ENCODE assay signal across 15 cellular contexts in the genomic region with DNA sequence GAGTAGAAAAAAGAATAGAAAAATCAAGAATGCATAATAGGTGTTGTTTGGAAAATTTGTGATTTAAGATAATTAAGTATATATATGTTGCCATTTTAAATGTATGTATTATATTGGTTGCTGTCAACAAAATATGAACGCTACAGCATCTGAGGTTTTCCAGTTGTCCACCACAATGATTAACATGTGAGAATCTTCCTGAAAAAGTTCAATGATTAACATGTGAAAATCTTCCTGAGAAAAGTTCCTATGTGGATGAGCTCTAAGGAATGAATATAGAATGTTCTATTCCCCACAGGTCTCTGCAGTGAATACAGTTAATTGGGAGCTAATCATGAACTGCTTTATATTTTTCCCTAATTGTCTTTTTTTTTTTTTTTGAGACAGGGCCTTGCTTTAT.
DNase-seq lines count a peak whose midpoint lies in the region; ATAC-seq and TF ChIP-seq lines count a peak whose summit lies in the region.
"Had no signal": no experiment of that assay in that cellular context is flagged by ENCODE, and none has a peak within 500 bp of the region (broad histone marks: within the 10 kb centered on the region; RNA-seq: fewer than 3 reads in every experiment).

No MANE protein-coding gene starts in this region.

- no peak overlapping the region for H2BK12ac ChIP-seq in mesenchymal stem cell (ENCODE audit: low read length in 2 of 2)

- no peaks in the 10 kb centered on the region for H4K20me1 ChIP-seq in HCT116 (ENCODE audit: insufficient read depth)

- no peaks in the 10 kb centered on the region for H3K9me2 ChIP-seq in HCT116 (ENCODE audit: insufficient read depth)

- H2BK5ac ChIP-seq in mesenchymal stem cell (ENCODE audit: low read depth, low read length, poor library complexity, severe bottlenecking) = peak overlapping the region; percentile 15

- H3K4ac ChIP-seq in mesenchymal stem cell (ENCODE audit: low read depth in 1 of 2, low read length in 2 of 2) = no peak overlapping the region

- no peak for ATAC-seq in HCT116
- no peak for ATAC-seq in T-helper 17 cell
- no peak for ATAC-seq in activated CD4-positive, alpha-beta T cell treated with anti-CD3 and anti-CD28 coated beads for 36 hours
- no peak for ATAC-seq in GM21528 (IDR thresholded peaks at IDR 0.05; ENCODE audit: low FRiP score, unreplicated experiment)
- ATAC-seq in mucosa of descending colon = no peak
- ATAC-seq: CD8-positive, alpha-beta T cell; GM23338 had no signal

- no peak overlapping the region for H4K91ac ChIP-seq in mesenchymal stem cell (ENCODE audit: low read length)

- H2AFZ ChIP-seq in HCT116 (ENCODE audit: low read depth, low read length, poor library complexity, severe bottlenecking) (no peak overlapping the region), mesenchymal stem cell (ENCODE audit: low read depth, low read length) (no peak overlapping the region)
- H2AFZ ChIP-seq: GM23338 had no signal

- H3K4me2 ChIP-seq in HCT116 (ENCODE audit: low read length) (peak overlapping the region; percentile 75), mesenchymal stem cell (ENCODE audit: low read length, poor library complexity, severe bottlenecking) (no peak overlapping the region), skeletal muscle satellite cell (ENCODE audit: low read length) (no peak overlapping the region)
- H3K4me2 ChIP-seq: GM23338, KMS-11 had no signal

- no TSS peak for BruUV-seq in HCT116 (replicated peaks; lab: Mats Ljungman, UMichigan)

- no peak overlapping the region for H3K14ac ChIP-seq in mesenchymal stem cell (ENCODE audit: low read length in 2 of 2)

- H3K4me1 ChIP-seq in HCT116 (ENCODE audit: control insufficient read depth in 1 of 2, insufficient read depth in 2 of 2, low read length in 2 of 2) (peaks cover 24 to 40% of the 10 kb centered on the region in 2 experiments), mesenchymal stem cell (ENCODE audit: control insufficient read depth, insufficient read depth, low read depth, low read length) (peaks cover 15% of the 10 kb centered on the region), skeletal muscle satellite cell (ENCODE audit: control insufficient read depth, insufficient read depth, low read length) (peaks cover 50% of the 10 kb centered on the region), mucosa of descending colon (ENCODE audit: low read depth) (no peaks in the 10 kb centered on the region)

- no peak overlapping the region for H3K23ac ChIP-seq in mesenchymal stem cell (ENCODE audit: low read length in 2 of 2)

- peaks cover 10% of the 10 kb centered on the region for H3K79me1 ChIP-seq in mesenchymal stem cell (replicated peaks; ENCODE audit: low read length, poor library complexity, severe bottlenecking)

- no peaks in the 10 kb centered on the region for H3K9me3 Mint-ChIP-seq in activated CD4-positive, alpha-beta T cell treated with anti-CD3 and anti-CD28 coated beads for 36 hours (ENCODE audit: low read depth)
- H3K9me3 Mint-ChIP-seq: CD8-positive, alpha-beta T cell; GM23338 had no signal

- no peaks in the 10 kb centered on the region for H3K36me3 ChIP-seq in HCT116 (ENCODE audit: control insufficient read depth in 1 of 2, insufficient read depth in 2 of 2, low read length in 2 of 2)
- H3K36me3 ChIP-seq in mesenchymal stem cell (ENCODE audit: control insufficient read depth in 1 of 2, insufficient read depth in 2 of 2, low read depth in 1 of 2, low read length in 2 of 2) = peaks cover 0 to 6% of the 10 kb centered on the region in 2 experiments
- H3K36me3 ChIP-seq in skeletal muscle satellite cell (ENCODE audit: insufficient read depth, low read length) = peaks cover 7% of the 10 kb centered on the region
- no peaks in the 10 kb centered on the region for H3K36me3 ChIP-seq in mucosa of descending colon (ENCODE audit: low read depth)

- H3K9ac ChIP-seq in HCT116 (ENCODE audit: low read length) (no peak overlapping the region), mesenchymal stem cell (ENCODE audit: low read length) (no peak overlapping the region), skeletal muscle satellite cell (ENCODE audit: low read depth, low read length) (peak overlapping the region; percentile 80)
- H3K9ac ChIP-seq: KMS-11 had no signal

- POLR2A ChIA-PET in HCT116 (lab: Charles Lee) = interaction anchor here (0.6 kb wide), 1 partner anchor 259 kb away, joined by 3 read pairs; no protein-coding TSS in a partner anchor
- POLR2A ChIA-PET in activated CD4-positive, alpha-beta T cell treated with anti-CD3 and anti-CD28 coated beads for 36 hours (lab: Charles Lee) = no interaction called here

- H4K8ac ChIP-seq in mesenchymal stem cell (ENCODE audit: low read length) = no peak overlapping the region

- no peaks in the 10 kb centered on the region for H3K36me3 Mint-ChIP-seq in T-helper 17 cell (ENCODE audit: low read depth)
- H3K36me3 Mint-ChIP-seq in activated CD4-positive, alpha-beta T cell treated with anti-CD3 and anti-CD28 coated beads for 36 hours (ENCODE audit: low read depth) = no peaks in the 10 kb centered on the region
- H3K36me3 Mint-ChIP-seq: CD8-positive, alpha-beta T cell had no signal

- no peaks in the 10 kb centered on the region for H3K4me1 Mint-ChIP-seq in T-helper 17 cell
- H3K4me1 Mint-ChIP-seq in activated CD4-positive, alpha-beta T cell treated with anti-CD3 and anti-CD28 coated beads for 36 hours = no peaks in the 10 kb centered on the region

- RAD21 ChIA-PET in HCT116 (lab: Charles Lee; ENCODE audit: low non-redundant PET in 1 of 2, low total read pairs in 2 of 2, uncharacterized antibody in 2 of 2, unreplicated experiment in 2 of 2) = interaction anchor here in 1 of 2 experiments (0.6 kb wide), 1 partner anchor 280 kb away, joined by 3 read pairs; no protein-coding TSS in a partner anchor

- CTCF ChIA-PET in HCT116 (lab: Charles Lee) = no interaction called here
- CTCF ChIA-PET in activated CD4-positive, alpha-beta T cell treated with anti-CD3 and anti-CD28 coated beads for 36 hours (lab: Charles Lee) = interaction anchor here (0.6 kb wide), 2 partner anchors 29 kb away, joined by 3 read pairs; no protein-coding TSS in a partner anchor

- no peak for TF ChIP-seq RAD21 in HCT116 (IDR thresholded peaks at IDR 0.05; ENCODE audit: low read depth)

- no peak overlapping the region for H2BK120ac ChIP-seq in mesenchymal stem cell (ENCODE audit: low read depth, low read length)

- intact Hi-C loops in HCT116 (cut with micrococcal nuclease) (no loop called here), mucosa of descending colon (cut with DNase I, micrococcal nuclease) (no loop called here)
- intact Hi-C loops in activated CD4-positive, alpha-beta T cell treated with anti-CD3 and anti-CD28 coated beads for 36 hours (cut with DNase I, micrococcal nuclease) = no loop called here

- H3K27ac ChIP-seq in HCT116 (ENCODE audit: low read depth, low read length) (peak overlapping the region; percentile 55; the same call in 1 of the 2 replicates), mesenchymal stem cell (ENCODE audit: low read length, poor library complexity, severe bottlenecking) (peak overlapping the region; percentile 98)
- H3K27ac ChIP-seq: KMS-11 had no signal

- DNase-seq in HCT116 (ENCODE audit: low read depth, low spot score) (no peak), T-helper 17 cell (no peak), mesenchymal stem cell (no peak), germinal center (ENCODE audit: low spot score) (no peak), mucosa of descending colon (no peak)
- DNase-seq in activated CD4-positive, alpha-beta T cell treated with anti-CD3 and anti-CD28 coated beads for 36 hours = no peak
- DNase-seq: CD8-positive, alpha-beta T cell; DMS79; NCI-H1436; NCI-H2081; NCI-H748 treated with DMSO at 0.1 percent for 48 hours had no signal

- no peak for TF ChIP-seq POLR2A in HCT116 (IDR thresholded peaks at IDR 0.05; ENCODE audit: borderline replicate concordance, extremely low read depth, insufficient read depth, insufficient read length)

- peaks cover 14% of the 10 kb centered on the region for H3K27me3 Mint-ChIP-seq in T-helper 17 cell
- no peaks in the 10 kb centered on the region for H3K27me3 Mint-ChIP-seq in activated CD4-positive, alpha-beta T cell treated with anti-CD3 and anti-CD28 coated beads for 36 hours

- no peak overlapping the region for H3K4me3 Mint-ChIP-seq in T-helper 17 cell
- H3K4me3 Mint-ChIP-seq in activated CD4-positive, alpha-beta T cell treated with anti-CD3 and anti-CD28 coated beads for 36 hours = no peak overlapping the region
- H3K4me3 Mint-ChIP-seq: CD8-positive, alpha-beta T cell; GM23338 had no signal

- H3K18ac ChIP-seq in mesenchymal stem cell (ENCODE audit: low read depth in 1 of 2, low read length in 2 of 2) = no peak overlapping the region

- no peaks in the 10 kb centered on the region for H3K27me3 ChIP-seq in HCT116 (ENCODE audit: insufficient read depth, low read length)
- H3K27me3 ChIP-seq in mesenchymal stem cell (ENCODE audit: control insufficient read depth in 1 of 2, insufficient read depth in 1 of 2, low read length in 2 of 2) = no peaks in the 10 kb centered on the region
- H3K27me3 ChIP-seq in skeletal muscle satellite cell (ENCODE audit: control insufficient read depth, insufficient read depth, low read length) = no peaks in the 10 kb centered on the region

- no peaks in the 10 kb centered on the region for H3K79me2 ChIP-seq in HCT116 (ENCODE audit: insufficient read depth, low read length)

- no peak overlapping the region for H3K4me3 ChIP-seq in HCT116 (replicated peaks in 1 of 2; ENCODE audit: low read depth in 1 of 2, low read length in 2 of 2)
- H3K4me3 ChIP-seq in mesenchymal stem cell (ENCODE audit: insufficient read depth in 1 of 2, low read depth in 1 of 2, low read length in 2 of 2) = no peak overlapping the region
- no peak overlapping the region for H3K4me3 ChIP-seq in skeletal muscle satellite cell (ENCODE audit: low read length)
- H3K4me3 ChIP-seq in mucosa of descending colon = no peak overlapping the region
- H3K4me3 ChIP-seq: GM23338 had no signal

- no peaks in the 10 kb centered on the region for H3K9me3 ChIP-seq in HCT116 (ENCODE audit: control insufficient read depth in 1 of 2, insufficient read depth in 1 of 2, low read depth in 1 of 2, low read length in 2 of 2)
- no peaks in the 10 kb centered on the region for H3K9me3 ChIP-seq in T-helper 17 cell (ENCODE audit: control insufficient read depth, low read length, poor library complexity, severe bottlenecking)
- H3K9me3 ChIP-seq in mesenchymal stem cell (ENCODE audit: control insufficient read depth, low read length) = no peaks in the 10 kb centered on the region
- no peaks in the 10 kb centered on the region for H3K9me3 ChIP-seq in skeletal muscle satellite cell (replicated peaks; ENCODE audit: low read length)
- H3K9me3 ChIP-seq in mucosa of descending colon = no peaks in the 10 kb centered on the region

- H2BK15ac ChIP-seq in mesenchymal stem cell (ENCODE audit: low read depth, poor library complexity, severe bottlenecking) = no peak overlapping the region

- H3K27ac Mint-ChIP-seq in T-helper 17 cell = peak overlapping the region; percentile 54
- no peak overlapping the region for H3K27ac Mint-ChIP-seq in activated CD4-positive, alpha-beta T cell treated with anti-CD3 and anti-CD28 coated beads for 36 hours
- H3K27ac Mint-ChIP-seq: CD8-positive, alpha-beta T cell; GM23338 had no signal

- no CpG with 5 or more reads among the region's 1 CpG for WGBS in mesenchymal stem cell

- TF ChIP-seq CTCF in HCT116 (IDR thresholded peaks at IDR 0.05 in 2 of 3, conservative IDR thresholded peaks at IDR 0.05 in 1 of 3; ENCODE audit: borderline replicate concordance in 1 of 3, insufficient read depth in 1 of 3, low read depth in 2 of 3, low read length in 2 of 3) = no peak
- no peak for TF ChIP-seq CTCF in mucosa of descending colon (IDR thresholded peaks at IDR 0.05)

- H2AK5ac ChIP-seq in mesenchymal stem cell (ENCODE audit: low read length, severe bottlenecking) = peak overlapping the region; percentile 33
